ENCODE assay signal across 11 cellular contexts in genomic region chr5:76084496-76085285, GRCh38. TPM values are rescaled to one million over a fixed set of nuclear protein-coding genes. Genes with fewer than 3 reads are reported as not detected.
DNase-seq lines count a peak whose midpoint lies in the region; ATAC-seq and TF ChIP-seq lines count a peak whose summit lies in the region.
"Had no signal": no experiment of that assay in that cellular context is flagged by ENCODE, and none has a peak within 500 bp of the region (broad histone marks: within the 10 kb centered on the region; RNA-seq: fewer than 3 reads in every experiment).

No MANE protein-coding gene starts in this region.

- peaks cover 32% of the 10 kb centered on the region for H3K4me1 Mint-ChIP-seq in activated T-cell treated with anti-CD3 and anti-CD28 coated beads, Interleukin-2, amount 50 U/mL, for 4 hours (ENCODE audit: low read depth)
- peaks cover 22 to 27% of the 10 kb centered on the region in 2 donors for H3K4me1 Mint-ChIP-seq in immature natural killer cell

- H3K27ac Mint-ChIP-seq in immature natural killer cell = no peak overlapping the region

- peak; percentile 63 for DNase-seq in A673 (ENCODE audit: low spot score)
- DNase-seq in GM13977 (ENCODE audit: low spot score) = peak; percentile 64
- peak; percentile 16 for DNase-seq in activated T-cell treated with anti-CD3 and anti-CD28 coated beads, Interleukin-2, amount 50 U/mL, for 4 hours
- DNase-seq in immature natural killer cell = no peak
- no peak for DNase-seq in DMS153 treated with DMSO at 0.1 percent for 48 hours (lab: John Stamatoyannopoulos, UW; ENCODE audit: unreplicated experiment)
- no peak for DNase-seq in omental fat pad (ENCODE audit: low spot score)
- no peak for DNase-seq in uterus

- H3K36me3 ChIP-seq in A673 (ENCODE audit: insufficient read depth, low read length, poor library complexity, severe bottlenecking) = no peaks in the 10 kb centered on the region
- H3K36me3 ChIP-seq in uterus = no peaks in the 10 kb centered on the region
- H3K36me3 ChIP-seq: SJSA1 had no signal

- H3K27me3 ChIP-seq in A673 (replicated peaks; ENCODE audit: insufficient read depth, low read depth, low read length, poor library complexity) (peaks cover 78% of the 10 kb centered on the region), uterus (peaks cover 0 to 27% of the 10 kb centered on the region in 2 donors)

- H3K4me1 ChIP-seq in A673 (ENCODE audit: insufficient read depth, low read length, poor library complexity, severe bottlenecking) = peaks cover 6% of the 10 kb centered on the region
- peaks cover 0 to 6% of the 10 kb centered on the region in 2 donors for H3K4me1 ChIP-seq in uterus

- no peaks in the 10 kb centered on the region for H3K9me3 ChIP-seq in A673 (ENCODE audit: low read depth, low read length, poor library complexity, severe bottlenecking)
- H3K9me3 ChIP-seq in uterus = no peaks in the 10 kb centered on the region
- H3K9me3 ChIP-seq: SJSA1 had no signal

- POLR2A ChIA-PET in A673 (lab: Charles Lee; ENCODE audit: low non-redundant PET) = no interaction called here

- CTCF ChIA-PET in A673 (lab: Charles Lee) = interaction anchor here (0.7 to 1.0 kb wide), 2 partner anchors 171 to 937 kb away, joined by 3 read pairs; no protein-coding TSS in a partner anchor

- H3K9me3 Mint-ChIP-seq in activated T-cell treated with anti-CD3 and anti-CD28 coated beads, Interleukin-2, amount 50 U/mL, for 4 hours = no peaks in the 10 kb centered on the region
- peaks cover 0 to 4% (median 0%) of the 10 kb centered on the region in 6 donors for H3K9me3 Mint-ChIP-seq in immature natural killer cell

- H3K4me3 Mint-ChIP-seq in activated T-cell treated with anti-CD3 and anti-CD28 coated beads, Interleukin-2, amount 50 U/mL, for 4 hours = peak overlapping the region; percentile 72
- H3K4me3 Mint-ChIP-seq in immature natural killer cell = peak overlapping the region in 4 of 5 donors; percentile 53 to 69 (median 56)

- BruUV-seq in A673 (replicated peaks; lab: Mats Ljungman, UMichigan) = TSS peak; percentile 38

- H3K27ac ChIP-seq in A673 (ENCODE audit: low read depth, low read length, poor library complexity, severe bottlenecking) (peak overlapping the region; percentile 70), uterus (no peak overlapping the region)
- H3K27ac ChIP-seq: SJSA1 had no signal

- ATAC-seq in activated T-cell treated with anti-CD3 and anti-CD28 coated beads, Interleukin-2, amount 50 U/mL, for 4 hours = peak; percentile 20 to 32
- ATAC-seq in omental fat pad (ENCODE audit: low FRiP score) = no peak
- no peak for ATAC-seq in HG03354 (IDR thresholded peaks at IDR 0.05; ENCODE audit: poor library complexity, severe bottlenecking, unreplicated experiment)

- TF ChIP-seq CTCF in A673 (conservative IDR thresholded peaks at IDR 0.05; ENCODE audit: low read depth, low read length) (no peak), GM13977 (IDR thresholded peaks at IDR 0.05; ENCODE audit: extremely low read depth, insufficient read depth, missing control alignments) (no peak), omental fat pad (IDR thresholded peaks at IDR 0.05) (no peak), uterus (IDR thresholded peaks at IDR 0.05) (no peak)

- no peaks in the 10 kb centered on the region for H3K36me3 Mint-ChIP-seq in activated T-cell treated with anti-CD3 and anti-CD28 coated beads, Interleukin-2, amount 50 U/mL, for 4 hours (ENCODE audit: insufficient read depth)
- no peaks in the 10 kb centered on the region for H3K36me3 Mint-ChIP-seq in immature natural killer cell

- no peak for TF ChIP-seq POLR2A in uterus (IDR thresholded peaks at IDR 0.05)

- intact Hi-C loops in A673 (cut with micrococcal nuclease; ENCODE audit: unreplicated experiment) = loop anchor here (5.0 kb wide), 1 partner anchor 93 kb away; no protein-coding TSS in a partner anchor
- intact Hi-C loops in uterus (cut with DNase I; ENCODE audit: low total_unique reads) = no loop called here

- H3K4me3 ChIP-seq in A673 (ENCODE audit: low read depth, low read length, poor library complexity, severe bottlenecking) (peak overlapping the region; percentile 47), uterus (no peak overlapping the region)
- H3K4me3 ChIP-seq: SJSA1 had no signal

- in situ Hi-C loops in GM13977 (cut with MboI; ENCODE audit: low pct_unique_long_range_greater_than_20kb, low sequenced_read_pairs, unreplicated experiment) = no loop called here

- H3K27me3 Mint-ChIP-seq in activated T-cell treated with anti-CD3 and anti-CD28 coated beads, Interleukin-2, amount 50 U/mL, for 4 hours (ENCODE audit: low read depth) = peaks cover 65% of the 10 kb centered on the region
- H3K27me3 Mint-ChIP-seq in immature natural killer cell (ENCODE audit: low read depth in 3 of 3) = peaks cover 16 to 28% (median 23%) of the 10 kb centered on the region in 3 donors

RNA-seq across cellular contexts. Expression of gene SV2C, which starts 1.5 kb away (rescaled TPM):
- 3.1 and 4.1 TPM in 2 replicates for total RNA-seq in A673 (2021)
- total RNA-seq in activated T-cell treated with anti-CD3 and anti-CD28 coated beads, Interleukin-2, amount 50 U/mL, for 4 hours = not detected
- polyA plus RNA-seq in immature natural killer cell = not detected
- under 1 TPM; 0.06 to 0.36 (median 0.13) TPM for total RNA-seq in omental fat pad
- 1 to 10 TPM in 1 of 4 donors, under 1 TPM in 1, not detected in 2; 0.21 to 3.7 TPM for total RNA-seq in uterus
- total RNA-seq: bronchial epithelial cell, mesenteric fat pad, SJSA1 had no signal

Comparison
In these comparisons a context has a peak if more than half of its experiments do, and no peak if none do; other contexts are left out.
1. DNase-seq: peak in A673 (single experiment), GM13977 (single experiment) and activated T-cell treated with anti-CD3 and anti-CD28 coated beads, Interleukin-2, amount 50 U/mL, for 4 hours (single experiment); none in immature natural killer cell (0 of 3), DMS153 treated with DMSO at 0.1 percent for 48 hours (single experiment), omental fat pad (single experiment) and uterus (0 of 2).
2. ATAC-seq: peak in activated T-cell treated with anti-CD3 and anti-CD28 coated beads, Interleukin-2, amount 50 U/mL, for 4 hours (2 of 2); none in omental fat pad (single experiment) and HG03354 (single experiment).